ENCODE assay signal across 1 cellular context in the genomic region with DNA sequence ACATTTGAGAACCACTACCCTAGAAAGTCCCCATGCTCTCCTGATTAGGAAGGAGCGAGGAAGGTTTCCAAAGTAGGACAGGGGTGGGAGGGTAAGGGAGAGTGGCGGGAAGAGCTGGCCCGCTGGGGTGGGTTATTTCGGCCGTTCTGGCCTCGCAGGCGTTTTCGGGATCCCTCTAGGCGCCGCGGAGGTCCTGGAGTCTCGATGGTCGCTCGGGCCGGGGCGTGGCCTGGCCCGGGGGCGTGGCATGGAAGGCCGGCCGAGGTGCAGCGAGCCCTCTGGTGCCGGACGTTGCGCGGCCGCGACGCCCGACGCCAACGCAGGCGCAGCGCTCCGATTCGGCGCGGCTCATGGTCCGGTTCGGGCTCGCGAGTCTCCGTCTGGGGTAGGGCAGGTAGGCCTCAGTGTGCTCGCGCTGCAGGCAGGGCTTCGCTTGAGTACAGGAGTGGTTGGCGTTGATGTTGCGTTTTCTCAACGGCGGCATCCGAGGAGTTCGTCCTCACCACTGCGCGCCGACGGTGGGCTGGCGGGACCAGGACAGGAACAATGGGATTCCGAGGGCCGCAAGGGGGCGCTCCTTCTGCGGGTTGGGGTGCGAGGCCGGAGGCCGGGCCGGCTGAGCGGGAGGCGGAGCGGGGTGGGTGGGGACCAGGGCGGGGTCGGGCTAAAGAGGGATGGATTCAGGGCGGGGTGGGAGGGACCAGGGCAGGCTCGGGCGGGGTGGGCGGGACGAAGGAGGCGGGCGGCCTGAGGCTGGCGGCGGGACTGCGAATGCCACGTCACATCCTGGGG.
TF ChIP-seq lines count a peak whose summit lies in the region.

A gene with protein sequence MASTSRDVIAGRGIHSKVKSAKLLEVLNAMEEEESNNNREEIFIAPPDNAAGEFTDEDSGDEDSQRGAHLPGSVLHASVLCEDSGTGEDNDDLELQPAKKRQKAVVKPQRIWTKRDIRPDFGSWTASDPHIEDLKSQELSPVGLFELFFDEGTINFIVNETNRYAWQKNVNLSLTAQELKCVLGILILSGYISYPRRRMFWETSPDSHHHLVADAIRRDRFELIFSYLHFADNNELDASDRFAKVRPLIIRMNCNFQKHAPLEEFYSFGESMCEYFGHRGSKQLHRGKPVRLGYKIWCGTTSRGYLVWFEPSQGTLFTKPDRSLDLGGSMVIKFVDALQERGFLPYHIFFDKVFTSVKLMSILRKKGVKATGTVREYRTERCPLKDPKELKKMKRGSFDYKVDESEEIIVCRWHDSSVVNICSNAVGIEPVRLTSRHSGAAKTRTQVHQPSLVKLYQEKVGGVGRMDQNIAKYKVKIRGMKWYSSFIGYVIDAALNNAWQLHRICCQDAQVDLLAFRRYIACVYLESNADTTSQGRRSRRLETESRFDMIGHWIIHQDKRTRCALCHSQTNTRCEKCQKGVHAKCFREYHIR (plus strand): TSS at position 287 of the 792 bp plus-strand sequence. CDS start 7,628 bp downstream, outside the sequence.

TF ChIP-seq in A549, 52 proteins besides CTCF, POLR2A, EP300 and RAD21 (continued from another document):
- TF ChIP-seq HOXB13 (CRISPR knock-in tag; IDR thresholded peaks at IDR 0.05; ENCODE audit: low read depth) (0 out of 2 replicates have a peak, but pooled peaks have one; percentile 26), RFX5 (IDR thresholded peaks at IDR 0.05) (peak; percentile 72), GATA3 (IDR thresholded peaks at IDR 0.05; ENCODE audit: borderline replicate concordance) (no peak; the same call in 1 of the 2 replicates), HOXA7 (CRISPR knock-in tag; IDR thresholded peaks at IDR 0.05) (no peak), HDAC2 (IDR thresholded peaks at IDR 0.05) (no peak), HOXB5 (CRISPR knock-in tag; IDR thresholded peaks at IDR 0.05) (no peak), JUNB (IDR thresholded peaks at IDR 0.05) (no peak), EHF (CRISPR knock-in tag; IDR thresholded peaks at IDR 0.05) (no peak), MAZ (IDR thresholded peaks at IDR 0.05; ENCODE audit: borderline replicate concordance, low read depth, low read length) (no peak), FOSL2 (IDR thresholded peaks at IDR 0.05) (no peak), FOSL2 (CRISPR knock-in tag; IDR thresholded peaks at IDR 0.05) (0 out of 2 replicates have a peak, but pooled peaks have one; percentile 14), NPAS2 (CRISPR knock-in tag; IDR thresholded peaks at IDR 0.05; ENCODE audit: borderline replicate concordance) (no peak), ESRRA (IDR thresholded peaks at IDR 0.05; ENCODE audit: borderline replicate concordance, low read length) (no peak), KDM5A (IDR thresholded peaks at IDR 0.05) (no peak), ZNF302 (CRISPR knock-in tag; IDR thresholded peaks at IDR 0.05) (no peak), NR3C1 (IDR thresholded peaks at IDR 0.05) (no peak), RCOR1 (IDR thresholded peaks at IDR 0.05; ENCODE audit: low read depth, low read length) (no peak), SMC3 (IDR thresholded peaks at IDR 0.05) (peak; percentile 51), KDM1A (IDR thresholded peaks at IDR 0.05; ENCODE audit: low read depth) (no peak), EHMT2 (IDR thresholded peaks at IDR 0.05; ENCODE audit: low read depth) (no peak), HEYL (CRISPR knock-in tag; IDR thresholded peaks at IDR 0.05) (no peak), TP53 (CRISPR knock-in tag; IDR thresholded peaks at IDR 0.05) (no peak), CHD2 (IDR thresholded peaks at IDR 0.05; ENCODE audit: low read length, partially characterized antibody) (no peak), CBX8 (IDR thresholded peaks at IDR 0.05) (no peak), ZFP36 (IDR thresholded peaks at IDR 0.05; ENCODE audit: borderline replicate concordance, partially characterized antibody) (no peak), ZSCAN20 (CRISPR knock-in tag; IDR thresholded peaks at IDR 0.05) (no peak), NFE2L2 (conservative IDR thresholded peaks at IDR 0.05; ENCODE audit: low read length) (no peak), POLR2AphosphoS2 (conservative IDR thresholded peaks at IDR 0.05; ENCODE audit: low read length) (no peak), FOSB (CRISPR knock-in tag; IDR thresholded peaks at IDR 0.05) (no peak), CEBPB (IDR thresholded peaks at IDR 0.05) (no peak), MAFK (IDR thresholded peaks at IDR 0.05; ENCODE audit: partially characterized antibody) (no peak), PHF8 (IDR thresholded peaks at IDR 0.05; ENCODE audit: borderline replicate concordance, low read depth) (peak; percentile 98)
- TF ChIP-seq, protein P1, sequence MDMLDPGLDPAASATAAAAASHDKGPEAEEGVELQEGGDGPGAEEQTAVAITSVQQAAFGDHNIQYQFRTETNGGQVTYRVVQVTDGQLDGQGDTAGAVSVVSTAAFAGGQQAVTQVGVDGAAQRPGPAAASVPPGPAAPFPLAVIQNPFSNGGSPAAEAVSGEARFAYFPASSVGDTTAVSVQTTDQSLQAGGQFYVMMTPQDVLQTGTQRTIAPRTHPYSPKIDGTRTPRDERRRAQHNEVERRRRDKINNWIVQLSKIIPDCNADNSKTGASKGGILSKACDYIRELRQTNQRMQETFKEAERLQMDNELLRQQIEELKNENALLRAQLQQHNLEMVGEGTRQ (IDR thresholded peaks at IDR 0.05) = no peak
- TF ChIP-seq, protein P2, sequence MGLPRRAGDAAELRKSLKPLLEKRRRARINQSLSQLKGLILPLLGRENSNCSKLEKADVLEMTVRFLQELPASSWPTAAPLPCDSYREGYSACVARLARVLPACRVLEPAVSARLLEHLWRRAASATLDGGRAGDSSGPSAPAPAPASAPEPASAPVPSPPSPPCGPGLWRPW (IDR thresholded peaks at IDR 0.05) = no peak
- TF ChIP-seq, protein P3, sequence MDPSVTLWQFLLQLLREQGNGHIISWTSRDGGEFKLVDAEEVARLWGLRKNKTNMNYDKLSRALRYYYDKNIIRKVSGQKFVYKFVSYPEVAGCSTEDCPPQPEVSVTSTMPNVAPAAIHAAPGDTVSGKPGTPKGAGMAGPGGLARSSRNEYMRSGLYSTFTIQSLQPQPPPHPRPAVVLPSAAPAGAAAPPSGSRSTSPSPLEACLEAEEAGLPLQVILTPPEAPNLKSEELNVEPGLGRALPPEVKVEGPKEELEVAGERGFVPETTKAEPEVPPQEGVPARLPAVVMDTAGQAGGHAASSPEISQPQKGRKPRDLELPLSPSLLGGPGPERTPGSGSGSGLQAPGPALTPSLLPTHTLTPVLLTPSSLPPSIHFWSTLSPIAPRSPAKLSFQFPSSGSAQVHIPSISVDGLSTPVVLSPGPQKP (IDR thresholded peaks at IDR 0.05; ENCODE audit: low read depth, low read length) = no peak
- TF ChIP-seq, protein P4, sequence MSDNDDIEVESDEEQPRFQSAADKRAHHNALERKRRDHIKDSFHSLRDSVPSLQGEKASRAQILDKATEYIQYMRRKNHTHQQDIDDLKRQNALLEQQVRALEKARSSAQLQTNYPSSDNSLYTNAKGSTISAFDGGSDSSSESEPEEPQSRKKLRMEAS (IDR thresholded peaks at IDR 0.05) = peak; percentile 75
- TF ChIP-seq, protein P5, sequence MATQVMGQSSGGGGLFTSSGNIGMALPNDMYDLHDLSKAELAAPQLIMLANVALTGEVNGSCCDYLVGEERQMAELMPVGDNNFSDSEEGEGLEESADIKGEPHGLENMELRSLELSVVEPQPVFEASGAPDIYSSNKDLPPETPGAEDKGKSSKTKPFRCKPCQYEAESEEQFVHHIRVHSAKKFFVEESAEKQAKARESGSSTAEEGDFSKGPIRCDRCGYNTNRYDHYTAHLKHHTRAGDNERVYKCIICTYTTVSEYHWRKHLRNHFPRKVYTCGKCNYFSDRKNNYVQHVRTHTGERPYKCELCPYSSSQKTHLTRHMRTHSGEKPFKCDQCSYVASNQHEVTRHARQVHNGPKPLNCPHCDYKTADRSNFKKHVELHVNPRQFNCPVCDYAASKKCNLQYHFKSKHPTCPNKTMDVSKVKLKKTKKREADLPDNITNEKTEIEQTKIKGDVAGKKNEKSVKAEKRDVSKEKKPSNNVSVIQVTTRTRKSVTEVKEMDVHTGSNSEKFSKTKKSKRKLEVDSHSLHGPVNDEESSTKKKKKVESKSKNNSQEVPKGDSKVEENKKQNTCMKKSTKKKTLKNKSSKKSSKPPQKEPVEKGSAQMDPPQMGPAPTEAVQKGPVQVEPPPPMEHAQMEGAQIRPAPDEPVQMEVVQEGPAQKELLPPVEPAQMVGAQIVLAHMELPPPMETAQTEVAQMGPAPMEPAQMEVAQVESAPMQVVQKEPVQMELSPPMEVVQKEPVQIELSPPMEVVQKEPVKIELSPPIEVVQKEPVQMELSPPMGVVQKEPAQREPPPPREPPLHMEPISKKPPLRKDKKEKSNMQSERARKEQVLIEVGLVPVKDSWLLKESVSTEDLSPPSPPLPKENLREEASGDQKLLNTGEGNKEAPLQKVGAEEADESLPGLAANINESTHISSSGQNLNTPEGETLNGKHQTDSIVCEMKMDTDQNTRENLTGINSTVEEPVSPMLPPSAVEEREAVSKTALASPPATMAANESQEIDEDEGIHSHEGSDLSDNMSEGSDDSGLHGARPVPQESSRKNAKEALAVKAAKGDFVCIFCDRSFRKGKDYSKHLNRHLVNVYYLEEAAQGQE (IDR thresholded peaks at IDR 0.05) = no peak
- TF ChIP-seq, protein P6, sequence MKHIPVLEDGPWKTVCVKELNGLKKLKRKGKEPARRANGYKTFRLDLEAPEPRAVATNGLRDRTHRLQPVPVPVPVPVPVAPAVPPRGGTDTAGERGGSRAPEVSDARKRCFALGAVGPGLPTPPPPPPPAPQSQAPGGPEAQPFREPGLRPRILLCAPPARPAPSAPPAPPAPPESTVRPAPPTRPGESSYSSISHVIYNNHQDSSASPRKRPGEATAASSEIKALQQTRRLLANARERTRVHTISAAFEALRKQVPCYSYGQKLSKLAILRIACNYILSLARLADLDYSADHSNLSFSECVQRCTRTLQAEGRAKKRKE (CRISPR knock-in tag; IDR thresholded peaks at IDR 0.05; ENCODE audit: low read depth) = no peak
